Comparison of ENCODE assay signal across 1 cellular context in the genomic region with DNA sequence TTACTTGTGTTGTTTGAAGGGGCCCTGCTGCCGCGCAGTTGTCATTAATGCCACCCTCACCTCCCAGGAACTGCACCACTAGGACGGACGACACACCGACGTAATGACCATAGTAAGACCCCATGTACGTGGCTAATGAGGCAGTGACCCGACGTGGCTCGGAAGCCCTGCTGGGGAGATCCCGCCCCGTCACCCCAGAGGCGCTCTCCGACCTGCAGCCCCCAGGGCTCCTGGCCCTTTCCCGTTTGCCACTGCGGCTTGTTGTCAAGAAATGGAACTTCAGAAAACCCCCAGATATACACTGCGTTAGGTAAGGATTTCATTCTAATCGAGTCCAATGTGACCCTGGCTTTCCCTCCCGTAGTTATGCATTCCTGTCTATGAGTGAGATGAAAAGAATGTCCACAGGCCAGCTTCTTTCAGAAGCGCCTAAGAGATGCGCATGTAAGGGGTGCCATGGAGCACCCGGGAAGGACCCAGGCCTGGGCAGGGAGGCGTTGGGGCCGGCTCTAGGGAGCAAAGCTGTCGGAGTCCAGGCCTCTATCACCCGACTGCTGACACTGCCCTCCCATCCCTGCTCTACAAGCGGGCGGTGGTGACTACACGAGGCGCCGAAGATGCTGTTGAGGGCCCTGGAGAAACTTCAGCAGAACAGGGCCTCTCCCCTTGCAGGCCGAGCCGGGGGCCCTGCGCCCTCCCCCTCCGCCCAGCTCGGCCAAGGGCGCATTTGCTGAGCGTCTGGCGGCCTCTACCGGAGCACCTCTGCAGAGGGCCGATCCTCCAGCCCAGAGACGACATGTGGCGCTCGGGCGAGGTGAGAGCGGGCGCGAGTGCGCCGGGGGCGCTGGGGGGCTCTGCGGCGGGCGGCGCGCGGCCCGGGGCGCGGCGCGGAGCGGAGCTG.
TF ChIP-seq lines count a peak whose summit lies in the region.

A gene (plus strand): TSS at position 765 of the 901 bp plus-strand sequence. CDS start 2,187 bp downstream, outside the sequence.

TF ChIP-seq in A549, 52 proteins besides CTCF, POLR2A, EP300 and RAD21 (continued from another document):
- TF ChIP-seq, protein P1, sequence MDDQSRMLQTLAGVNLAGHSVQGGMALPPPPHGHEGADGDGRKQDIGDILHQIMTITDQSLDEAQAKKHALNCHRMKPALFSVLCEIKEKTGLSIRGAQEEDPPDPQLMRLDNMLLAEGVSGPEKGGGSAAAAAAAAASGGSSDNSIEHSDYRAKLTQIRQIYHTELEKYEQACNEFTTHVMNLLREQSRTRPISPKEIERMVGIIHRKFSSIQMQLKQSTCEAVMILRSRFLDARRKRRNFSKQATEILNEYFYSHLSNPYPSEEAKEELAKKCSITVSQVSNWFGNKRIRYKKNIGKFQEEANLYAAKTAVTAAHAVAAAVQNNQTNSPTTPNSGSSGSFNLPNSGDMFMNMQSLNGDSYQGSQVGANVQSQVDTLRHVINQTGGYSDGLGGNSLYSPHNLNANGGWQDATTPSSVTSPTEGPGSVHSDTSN (IDR thresholded peaks at IDR 0.05), result no peak
- TF ChIP-seq RARB (CRISPR knock-in tag; IDR thresholded peaks at IDR 0.05), result no peak
- TF ChIP-seq, protein P2, sequence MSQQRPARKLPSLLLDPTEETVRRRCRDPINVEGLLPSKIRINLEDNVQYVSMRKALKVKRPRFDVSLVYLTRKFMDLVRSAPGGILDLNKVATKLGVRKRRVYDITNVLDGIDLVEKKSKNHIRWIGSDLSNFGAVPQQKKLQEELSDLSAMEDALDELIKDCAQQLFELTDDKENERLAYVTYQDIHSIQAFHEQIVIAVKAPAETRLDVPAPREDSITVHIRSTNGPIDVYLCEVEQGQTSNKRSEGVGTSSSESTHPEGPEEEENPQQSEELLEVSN (IDR thresholded peaks at IDR 0.05; ENCODE audit: borderline replicate concordance, low read depth), result 0 out of 2 replicates have a peak, but pooled peaks have one; percentile 38
- TF ChIP-seq MAZ (IDR thresholded peaks at IDR 0.05; ENCODE audit: borderline replicate concordance, low read depth, low read length), result no peak
- no peak for TF ChIP-seq ZNF302 (CRISPR knock-in tag; IDR thresholded peaks at IDR 0.05)
- TF ChIP-seq HEYL (CRISPR knock-in tag; IDR thresholded peaks at IDR 0.05), result no peak
- TF ChIP-seq, protein P3, sequence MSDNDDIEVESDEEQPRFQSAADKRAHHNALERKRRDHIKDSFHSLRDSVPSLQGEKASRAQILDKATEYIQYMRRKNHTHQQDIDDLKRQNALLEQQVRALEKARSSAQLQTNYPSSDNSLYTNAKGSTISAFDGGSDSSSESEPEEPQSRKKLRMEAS (IDR thresholded peaks at IDR 0.05), result peak; percentile 87
- no peak for TF ChIP-seq EHMT2 (IDR thresholded peaks at IDR 0.05; ENCODE audit: low read depth)
- TF ChIP-seq, protein P4, sequence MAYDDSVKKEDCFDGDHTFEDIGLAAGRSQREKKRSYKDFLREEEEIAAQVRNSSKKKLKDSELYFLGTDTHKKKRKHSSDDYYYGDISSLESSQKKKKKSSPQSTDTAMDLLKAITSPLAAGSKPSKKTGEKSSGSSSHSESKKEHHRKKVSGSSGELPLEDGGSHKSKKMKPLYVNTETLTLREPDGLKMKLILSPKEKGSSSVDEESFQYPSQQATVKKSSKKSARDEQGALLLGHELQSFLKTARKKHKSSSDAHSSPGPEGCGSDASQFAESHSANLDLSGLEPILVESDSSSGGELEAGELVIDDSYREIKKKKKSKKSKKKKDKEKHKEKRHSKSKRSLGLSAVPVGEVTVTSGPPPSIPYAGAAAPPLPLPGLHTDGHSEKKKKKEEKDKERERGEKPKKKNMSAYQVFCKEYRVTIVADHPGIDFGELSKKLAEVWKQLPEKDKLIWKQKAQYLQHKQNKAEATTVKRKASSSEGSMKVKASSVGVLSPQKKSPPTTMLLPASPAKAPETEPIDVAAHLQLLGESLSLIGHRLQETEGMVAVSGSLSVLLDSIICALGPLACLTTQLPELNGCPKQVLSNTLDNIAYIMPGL (CRISPR knock-in tag; IDR thresholded peaks at IDR 0.05; ENCODE audit: borderline replicate concordance), result no peak
- TF ChIP-seq JUN (IDR thresholded peaks at IDR 0.05), result peak in 1 of 2 experiments; percentile 57; a peak in 2 of 5 replicates
- no peak for TF ChIP-seq FOSB (CRISPR knock-in tag; IDR thresholded peaks at IDR 0.05)
- no peak for TF ChIP-seq CBX2 (IDR thresholded peaks at IDR 0.05; ENCODE audit: borderline replicate concordance, low read depth)
- peak; percentile 70 for TF ChIP-seq SMC3 (IDR thresholded peaks at IDR 0.05)
